9 cellular contexts compared by ENCODE assay signal in the genomic region with DNA sequence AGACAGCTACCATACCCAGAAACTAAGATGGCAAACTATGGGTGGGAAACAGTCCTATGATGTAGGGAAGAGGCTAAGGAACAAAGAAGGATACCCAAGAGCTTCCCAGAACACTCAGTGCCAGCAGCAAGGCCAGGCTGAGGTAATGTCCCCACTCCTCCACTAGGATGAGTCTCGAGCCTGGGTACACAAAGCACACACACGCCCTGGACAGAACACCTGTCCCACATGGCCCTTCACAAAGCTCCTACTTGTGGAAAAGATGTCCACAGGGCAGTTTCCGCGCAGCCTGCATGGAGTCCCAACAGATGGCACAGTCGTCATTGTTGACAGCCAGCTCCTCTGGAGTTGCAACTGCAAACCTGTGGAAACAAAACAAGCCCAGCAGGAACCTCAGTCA. TPM values are rescaled to one million over a fixed set of nuclear protein-coding genes. Genes with fewer than 3 reads are reported as not detected.
DNase-seq lines count a peak whose midpoint lies in the region; ATAC-seq, FAIRE-seq and TF ChIP-seq lines count a peak whose summit lies in the region.
"Had no signal": no experiment of that assay in that cellular context is flagged by ENCODE, and none has a peak within 500 bp of the region (broad histone marks: within the 10 kb centered on the region; RNA-seq: fewer than 3 reads in every experiment).

No MANE protein-coding gene starts in this region.

- CTCF ChIA-PET in A549 (lab: Yijun Ruan, JAX) = interaction anchor here (0.7 to 2.1 kb wide), 11 partner anchors 12 to 84 kb away, joined by 3 to 10 read pairs (median 4); no protein-coding TSS in a partner anchor

- no peak for TF ChIP-seq POLR2A in A549 (IDR thresholded peaks at IDR 0.05; ENCODE audit: low read length)

- no peak overlapping the region for H3K4me2 ChIP-seq in A549

- ATAC-seq in A549 (peak; percentile 96), HG02588 (IDR thresholded peaks at IDR 0.05; ENCODE audit: unreplicated experiment) (no peak), HG03108 (IDR thresholded peaks at IDR 0.05; ENCODE audit: unreplicated experiment) (no peak)

- TF ChIP-seq CTCF in A549 (IDR thresholded peaks at IDR 0.05) (no peak), GM12874 (IDR thresholded peaks at IDR 0.05; ENCODE audit: insufficient read depth, low read depth, low read length) (peak; percentile 54; the same call in 1 of the 2 replicates), fibroblast of the aortic adventitia (IDR thresholded peaks at IDR 0.05; ENCODE audit: insufficient read depth, low read length) (peak; percentile 33), dorsolateral prefrontal cortex (IDR thresholded peaks at IDR 0.05 in 54 of 56, conservative IDR thresholded peaks at IDR 0.05 in 2 of 56; ENCODE audit: low read depth in 1 of 56, partially characterized antibody in 56 of 56) (peak in 4 of 56 donors; percentile 7 to 20 (median 12))

- no peak for TF ChIP-seq EP300 in A549 (IDR thresholded peaks at IDR 0.05)

- intact Hi-C loops in dorsolateral prefrontal cortex (cut with DNase I) = no loop called here

- H3K27me3 ChIP-seq in dorsolateral prefrontal cortex = no peaks in the 10 kb centered on the region
- H3K27me3 ChIP-seq: tibial nerve had no signal

- TF ChIP-seq RAD21 in A549 (conservative IDR thresholded peaks at IDR 0.05 in 1 of 2, IDR thresholded peaks at IDR 0.05 in 1 of 2) = no peak

- no peak overlapping the region for H3K27ac ChIP-seq in A549
- peak overlapping the region in 3 of 59 donors; percentile 10 to 27 (median 14) for H3K27ac ChIP-seq in dorsolateral prefrontal cortex
- H3K27ac ChIP-seq: tibial nerve had no signal

- 75% methylated on average over 5 of the region's 5 CpGs for WGBS in A549 (ENCODE audit: missing lambda C conversion rate)

- POLR2A ChIA-PET in A549 (lab: Yijun Ruan, JAX) = interaction anchor here (1.0 kb wide), 1 partner anchor 19 kb away, joined by 9 read pairs; no protein-coding TSS in a partner anchor

- H3K4me3 ChIP-seq in A549 (no peak overlapping the region), fibroblast of the aortic adventitia (ENCODE audit: low read depth, low read length) (no peak overlapping the region), dorsolateral prefrontal cortex (no peak overlapping the region)
- H3K4me3 ChIP-seq: tibial nerve had no signal

- no peak for FAIRE-seq in A549 (lab: Jason Lieb, UNC)

- no peaks in the 10 kb centered on the region for H3K9me3 ChIP-seq in A549
- H3K9me3 ChIP-seq: tibial nerve had no signal

- DNase-seq in A549 (ENCODE audit: low read depth in 1 of 2, low spot score in 1 of 2) = peak; percentile 48 to 55
- peak; percentile 91 for DNase-seq in NCI-H524 treated with DMSO at 0.1 percent for 48 hours (lab: John Stamatoyannopoulos, UW)
- DNase-seq in fibroblast of the aortic adventitia (ENCODE audit: low read depth) = no peak
- DNase-seq in MV-4-11 (lab: John Stamatoyannopoulos, UW) = no peak
- DNase-seq in dorsolateral prefrontal cortex = no peak

- peaks cover 4% of the 10 kb centered on the region; the same call in 2 of the 3 replicates for H3K4me1 ChIP-seq in A549
- H3K4me1 ChIP-seq: tibial nerve had no signal

TF ChIP-seq in A549, 52 proteins besides CTCF, POLR2A, EP300 and RAD21:
- TF ChIP-seq HOXB13 (CRISPR knock-in tag; IDR thresholded peaks at IDR 0.05; ENCODE audit: low read depth) (no peak), PHF8 (IDR thresholded peaks at IDR 0.05; ENCODE audit: borderline replicate concordance, low read depth) (no peak), MAZ (IDR thresholded peaks at IDR 0.05; ENCODE audit: borderline replicate concordance, low read depth, low read length) (no peak), RNF2 (IDR thresholded peaks at IDR 0.05; ENCODE audit: borderline replicate concordance, low read depth) (no peak), SMC3 (IDR thresholded peaks at IDR 0.05) (no peak), CBX2 (IDR thresholded peaks at IDR 0.05; ENCODE audit: borderline replicate concordance, low read depth) (no peak), CHD4 (IDR thresholded peaks at IDR 0.05; ENCODE audit: borderline replicate concordance) (no peak)
TF ChIP-seq in A549: peak in this region for 0.

RNA-seq across cellular contexts. Expression of a gene that starts 23.9 kb away (rescaled TPM):
- polyA plus RNA-seq in A549 (2011; rRNA removed) (88.5 and 92.8 TPM in 2 replicates), A549 (2017; fragmentation: RNase III; extraction: RNeasy Plus Mini Kit Qiagen cat#74134 plus additional on column Dnase treatment) (61.3 to 68.9 TPM (median 68.6 TPM) in 3 replicates)
- polyA plus RNA-seq in A549 (2012; cell fraction: cytosol; rRNA removed) = 57.5 and 68.6 TPM in 2 replicates
- polyA plus RNA-seq in A549 (2012; cell fraction: nucleus; rRNA removed) = 92.4 and 94.5 TPM in 2 replicates
- 473 and 499 TPM in 2 replicates for polyA minus RNA-seq in A549 (2011; rRNA and poly(A)+ RNA removed)
- total RNA-seq in fibroblast of the aortic adventitia (ENCODE audit: low replicate concordance) (133 and 312 TPM in 2 replicates), dorsolateral prefrontal cortex (100 to 1,000 TPM; 103 to 208 (median 129) TPM)

RNA-seq across cellular contexts. Expression of a gene that starts 49.6 kb away (rescaled TPM):
- polyA plus RNA-seq in A549 (2011; rRNA removed) = 128 and 153 TPM in 2 replicates
- polyA plus RNA-seq in A549 (2012; cell fraction: cytosol; rRNA removed) = 62.1 and 69.5 TPM in 2 replicates
- 34.0 and 51.1 TPM in 2 replicates for polyA plus RNA-seq in A549 (2012; cell fraction: nucleus; rRNA removed)
- 58.7 to 68.4 TPM (median 62.8 TPM) in 3 replicates for polyA plus RNA-seq in A549 (2017; fragmentation: RNase III; extraction: RNeasy Plus Mini Kit Qiagen cat#74134 plus additional on column Dnase treatment)
- polyA minus RNA-seq in A549 (2011; rRNA and poly(A)+ RNA removed) = 52.8 and 71.6 TPM in 2 replicates
- 51.6 and 116 TPM in 2 replicates for total RNA-seq in fibroblast of the aortic adventitia (ENCODE audit: low replicate concordance)
- total RNA-seq in dorsolateral prefrontal cortex = 100 to 1,000 TPM in 109 of 120 experiments, 10 to 100 TPM in 11; 78.4 to 168 (median 131) TPM

RNA-seq across cellular contexts. Expression of a gene that starts 49.9 kb away (rescaled TPM):
- 72.6 and 94.1 TPM in 2 replicates for polyA plus RNA-seq in A549 (2011; rRNA removed)
- polyA plus RNA-seq in A549 (2012; cell fraction: cytosol; rRNA removed) = 25.7 and 30.4 TPM in 2 replicates
- polyA plus RNA-seq in A549 (2012; cell fraction: nucleus; rRNA removed) = 12.7 and 17.1 TPM in 2 replicates
- polyA plus RNA-seq in A549 (2017; fragmentation: RNase III; extraction: RNeasy Plus Mini Kit Qiagen cat#74134 plus additional on column Dnase treatment) = 71.6 to 79.7 TPM (median 72.7 TPM) in 3 replicates
- 45.3 and 52.9 TPM in 2 replicates for polyA minus RNA-seq in A549 (2011; rRNA and poly(A)+ RNA removed)
- total RNA-seq in fibroblast of the aortic adventitia (ENCODE audit: low replicate concordance) = 50.0 and 95.0 TPM in 2 replicates
- total RNA-seq in dorsolateral prefrontal cortex = 10 to 100 TPM; 22.7 to 51.6 (median 35.8) TPM

Comparison
In these comparisons a context has a peak if more than half of its experiments do, and no peak if none do; other contexts are left out.
1. ATAC-seq: peak in A549 (2 of 2); none in HG02588 (single experiment) and HG03108 (single experiment).
2. DNase-seq: peak in A549 (2 of 2) and NCI-H524 treated with DMSO at 0.1 percent for 48 hours (single experiment); none in fibroblast of the aortic adventitia (single experiment), MV-4-11 (single experiment) and dorsolateral prefrontal cortex (0 of 10).